1 cellular context compared by ENCODE assay signal in the genomic region with DNA sequence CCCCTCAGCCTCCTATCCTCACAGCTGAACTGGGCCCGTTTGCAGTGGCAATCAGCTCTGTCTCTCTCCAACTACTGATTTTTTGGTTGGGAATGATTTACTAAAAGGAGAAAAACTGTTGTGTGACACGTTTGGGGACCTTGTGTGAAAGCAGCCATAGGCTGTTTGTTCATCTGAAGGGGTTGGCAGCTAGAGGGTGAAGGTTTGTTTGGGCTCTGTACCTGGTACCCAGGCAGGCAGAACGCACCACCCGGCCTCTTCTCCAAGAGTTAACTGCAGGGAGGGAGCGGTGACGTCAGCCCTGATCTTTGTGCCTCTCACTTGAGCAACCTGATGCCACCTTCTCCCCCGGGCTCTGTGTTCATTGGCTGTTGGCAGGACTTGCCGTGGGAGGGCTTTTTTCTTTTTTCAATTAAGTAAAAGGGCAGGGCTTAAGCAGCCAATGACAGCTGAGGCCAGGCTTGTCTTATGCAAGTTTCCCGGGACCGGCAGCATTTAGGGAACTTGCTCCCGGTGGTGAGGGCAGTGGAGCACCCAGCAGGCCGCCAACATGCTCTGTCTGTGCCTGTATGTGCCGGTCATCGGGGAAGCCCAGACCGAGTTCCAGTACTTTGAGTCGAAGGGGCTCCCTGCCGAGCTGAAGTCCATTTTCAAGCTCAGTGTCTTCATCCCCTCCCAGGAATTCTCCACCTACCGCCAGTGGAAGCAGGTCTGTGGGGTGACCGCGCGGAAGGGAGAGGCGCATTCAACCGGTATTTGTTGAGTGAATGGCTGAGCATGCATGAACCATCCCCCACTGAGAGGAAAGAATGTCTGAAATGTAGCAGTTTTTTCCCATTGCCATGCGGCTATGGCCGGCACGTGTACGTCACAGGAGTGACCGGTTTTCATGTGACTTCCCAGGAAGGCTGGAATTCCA.
TF ChIP-seq lines count a peak whose summit lies in the region.

No MANE protein-coding gene starts in this region.

TF ChIP-seq in HEK293, 187 proteins besides CTCF, POLR2A, EP300 and RAD21 (continued from another document and continues in another):
- TF ChIP-seq, protein P1, sequence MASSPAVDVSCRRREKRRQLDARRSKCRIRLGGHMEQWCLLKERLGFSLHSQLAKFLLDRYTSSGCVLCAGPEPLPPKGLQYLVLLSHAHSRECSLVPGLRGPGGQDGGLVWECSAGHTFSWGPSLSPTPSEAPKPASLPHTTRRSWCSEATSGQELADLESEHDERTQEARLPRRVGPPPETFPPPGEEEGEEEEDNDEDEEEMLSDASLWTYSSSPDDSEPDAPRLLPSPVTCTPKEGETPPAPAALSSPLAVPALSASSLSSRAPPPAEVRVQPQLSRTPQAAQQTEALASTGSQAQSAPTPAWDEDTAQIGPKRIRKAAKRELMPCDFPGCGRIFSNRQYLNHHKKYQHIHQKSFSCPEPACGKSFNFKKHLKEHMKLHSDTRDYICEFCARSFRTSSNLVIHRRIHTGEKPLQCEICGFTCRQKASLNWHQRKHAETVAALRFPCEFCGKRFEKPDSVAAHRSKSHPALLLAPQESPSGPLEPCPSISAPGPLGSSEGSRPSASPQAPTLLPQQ (tag by site-specific recombination; IDR thresholded peaks at IDR 0.05), result no peak
- TF ChIP-seq KLF8 (tag by site-specific recombination; IDR thresholded peaks at IDR 0.05) (no peak), ZNF561 (tag by site-specific recombination; IDR thresholded peaks at IDR 0.05; ENCODE audit: borderline replicate concordance) (no peak), ZBTB17 (tag by site-specific recombination; IDR thresholded peaks at IDR 0.05) (peak; percentile 63), GLIS2 (tag by site-specific recombination; IDR thresholded peaks at IDR 0.05) (0 out of 2 replicates have a peak, but pooled peaks have one; percentile 32), ZNF354C (tag by site-specific recombination; IDR thresholded peaks at IDR 0.05; ENCODE audit: borderline replicate concordance, low read depth) (no peak), GFI1B (tag by site-specific recombination; IDR thresholded peaks at IDR 0.05) (no peak), ZNF239 (tag by site-specific recombination; IDR thresholded peaks at IDR 0.05) (no peak), KLF9 (tag by site-specific recombination; IDR thresholded peaks at IDR 0.05; ENCODE audit: low read depth) (no peak), ZNF510 (tag by site-specific recombination; IDR thresholded peaks at IDR 0.05; ENCODE audit: insufficient replicate concordance) (no peak), ZNF473 (tag by site-specific recombination; IDR thresholded peaks at IDR 0.05) (no peak), ZXDB (tag by site-specific recombination; IDR thresholded peaks at IDR 0.05) (no peak), ZNF677 (tag by site-specific recombination; IDR thresholded peaks at IDR 0.05) (no peak), ZNF169 (tag by site-specific recombination; IDR thresholded peaks at IDR 0.05) (no peak), ZEB2 (tag by site-specific recombination; IDR thresholded peaks at IDR 0.05) (peak; percentile 70), ZNF514 (tag by site-specific recombination; IDR thresholded peaks at IDR 0.05) (no peak), ZNF747 (tag by site-specific recombination; IDR thresholded peaks at IDR 0.05) (no peak), ZNF529 (tag by site-specific recombination; IDR thresholded peaks at IDR 0.05; ENCODE audit: insufficient replicate concordance) (no peak), ZSCAN30 (tag by site-specific recombination; IDR thresholded peaks at IDR 0.05) (no peak), YY1 (tag by site-specific recombination; IDR thresholded peaks at IDR 0.05) (no peak), ZBTB48 (tag by site-specific recombination; IDR thresholded peaks at IDR 0.05) (peak; percentile 81), ZSCAN16 (tag by site-specific recombination; IDR thresholded peaks at IDR 0.05) (no peak), BCL11B (tag by site-specific recombination; IDR thresholded peaks at IDR 0.05; ENCODE audit: low read depth) (no peak), MEIS1 (CRISPR knock-in tag; IDR thresholded peaks at IDR 0.05; ENCODE audit: borderline replicate concordance) (no peak), RBAK (tag by site-specific recombination; IDR thresholded peaks at IDR 0.05) (no peak)
- TF ChIP-seq, protein P2, sequence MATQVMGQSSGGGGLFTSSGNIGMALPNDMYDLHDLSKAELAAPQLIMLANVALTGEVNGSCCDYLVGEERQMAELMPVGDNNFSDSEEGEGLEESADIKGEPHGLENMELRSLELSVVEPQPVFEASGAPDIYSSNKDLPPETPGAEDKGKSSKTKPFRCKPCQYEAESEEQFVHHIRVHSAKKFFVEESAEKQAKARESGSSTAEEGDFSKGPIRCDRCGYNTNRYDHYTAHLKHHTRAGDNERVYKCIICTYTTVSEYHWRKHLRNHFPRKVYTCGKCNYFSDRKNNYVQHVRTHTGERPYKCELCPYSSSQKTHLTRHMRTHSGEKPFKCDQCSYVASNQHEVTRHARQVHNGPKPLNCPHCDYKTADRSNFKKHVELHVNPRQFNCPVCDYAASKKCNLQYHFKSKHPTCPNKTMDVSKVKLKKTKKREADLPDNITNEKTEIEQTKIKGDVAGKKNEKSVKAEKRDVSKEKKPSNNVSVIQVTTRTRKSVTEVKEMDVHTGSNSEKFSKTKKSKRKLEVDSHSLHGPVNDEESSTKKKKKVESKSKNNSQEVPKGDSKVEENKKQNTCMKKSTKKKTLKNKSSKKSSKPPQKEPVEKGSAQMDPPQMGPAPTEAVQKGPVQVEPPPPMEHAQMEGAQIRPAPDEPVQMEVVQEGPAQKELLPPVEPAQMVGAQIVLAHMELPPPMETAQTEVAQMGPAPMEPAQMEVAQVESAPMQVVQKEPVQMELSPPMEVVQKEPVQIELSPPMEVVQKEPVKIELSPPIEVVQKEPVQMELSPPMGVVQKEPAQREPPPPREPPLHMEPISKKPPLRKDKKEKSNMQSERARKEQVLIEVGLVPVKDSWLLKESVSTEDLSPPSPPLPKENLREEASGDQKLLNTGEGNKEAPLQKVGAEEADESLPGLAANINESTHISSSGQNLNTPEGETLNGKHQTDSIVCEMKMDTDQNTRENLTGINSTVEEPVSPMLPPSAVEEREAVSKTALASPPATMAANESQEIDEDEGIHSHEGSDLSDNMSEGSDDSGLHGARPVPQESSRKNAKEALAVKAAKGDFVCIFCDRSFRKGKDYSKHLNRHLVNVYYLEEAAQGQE (tag by site-specific recombination; IDR thresholded peaks at IDR 0.05), result no peak
- TF ChIP-seq, protein P3, sequence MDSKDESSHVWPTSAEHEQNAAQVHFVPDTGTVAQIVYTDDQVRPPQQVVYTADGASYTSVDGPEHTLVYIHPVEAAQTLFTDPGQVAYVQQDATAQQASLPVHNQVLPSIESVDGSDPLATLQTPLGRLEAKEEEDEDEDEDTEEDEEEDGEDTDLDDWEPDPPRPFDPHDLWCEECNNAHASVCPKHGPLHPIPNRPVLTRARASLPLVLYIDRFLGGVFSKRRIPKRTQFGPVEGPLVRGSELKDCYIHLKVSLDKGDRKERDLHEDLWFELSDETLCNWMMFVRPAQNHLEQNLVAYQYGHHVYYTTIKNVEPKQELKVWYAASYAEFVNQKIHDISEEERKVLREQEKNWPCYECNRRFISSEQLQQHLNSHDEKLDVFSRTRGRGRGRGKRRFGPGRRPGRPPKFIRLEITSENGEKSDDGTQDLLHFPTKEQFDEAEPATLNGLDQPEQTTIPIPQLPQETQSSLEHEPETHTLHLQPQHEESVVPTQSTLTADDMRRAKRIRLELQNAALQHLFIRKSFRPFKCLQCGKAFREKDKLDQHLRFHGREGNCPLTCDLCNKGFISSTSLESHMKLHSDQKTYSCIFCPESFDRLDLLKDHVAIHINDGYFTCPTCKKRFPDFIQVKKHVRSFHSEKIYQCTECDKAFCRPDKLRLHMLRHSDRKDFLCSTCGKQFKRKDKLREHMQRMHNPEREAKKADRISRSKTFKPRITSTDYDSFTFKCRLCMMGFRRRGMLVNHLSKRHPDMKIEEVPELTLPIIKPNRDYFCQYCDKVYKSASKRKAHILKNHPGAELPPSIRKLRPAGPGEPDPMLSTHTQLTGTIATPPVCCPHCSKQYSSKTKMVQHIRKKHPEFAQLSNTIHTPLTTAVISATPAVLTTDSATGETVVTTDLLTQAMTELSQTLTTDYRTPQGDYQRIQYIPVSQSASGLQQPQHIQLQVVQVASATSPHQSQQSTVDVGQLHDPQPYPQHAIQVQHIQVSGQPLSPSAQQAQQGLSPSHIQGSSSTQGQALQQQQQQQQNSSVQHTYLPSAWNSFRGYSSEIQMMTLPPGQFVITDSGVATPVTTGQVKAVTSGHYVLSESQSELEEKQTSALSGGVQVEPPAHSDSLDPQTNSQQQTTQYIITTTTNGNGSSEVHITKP (tag by site-specific recombination; IDR thresholded peaks at IDR 0.05), result no peak; the same call in 1 of the 2 replicates
- TF ChIP-seq, protein P4, sequence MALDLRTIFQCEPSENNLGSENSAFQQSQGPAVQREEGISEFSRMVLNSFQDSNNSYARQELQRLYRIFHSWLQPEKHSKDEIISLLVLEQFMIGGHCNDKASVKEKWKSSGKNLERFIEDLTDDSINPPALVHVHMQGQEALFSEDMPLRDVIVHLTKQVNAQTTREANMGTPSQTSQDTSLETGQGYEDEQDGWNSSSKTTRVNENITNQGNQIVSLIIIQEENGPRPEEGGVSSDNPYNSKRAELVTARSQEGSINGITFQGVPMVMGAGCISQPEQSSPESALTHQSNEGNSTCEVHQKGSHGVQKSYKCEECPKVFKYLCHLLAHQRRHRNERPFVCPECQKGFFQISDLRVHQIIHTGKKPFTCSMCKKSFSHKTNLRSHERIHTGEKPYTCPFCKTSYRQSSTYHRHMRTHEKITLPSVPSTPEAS (tag by site-specific recombination; IDR thresholded peaks at IDR 0.05), result no peak
- TF ChIP-seq, protein P5, sequence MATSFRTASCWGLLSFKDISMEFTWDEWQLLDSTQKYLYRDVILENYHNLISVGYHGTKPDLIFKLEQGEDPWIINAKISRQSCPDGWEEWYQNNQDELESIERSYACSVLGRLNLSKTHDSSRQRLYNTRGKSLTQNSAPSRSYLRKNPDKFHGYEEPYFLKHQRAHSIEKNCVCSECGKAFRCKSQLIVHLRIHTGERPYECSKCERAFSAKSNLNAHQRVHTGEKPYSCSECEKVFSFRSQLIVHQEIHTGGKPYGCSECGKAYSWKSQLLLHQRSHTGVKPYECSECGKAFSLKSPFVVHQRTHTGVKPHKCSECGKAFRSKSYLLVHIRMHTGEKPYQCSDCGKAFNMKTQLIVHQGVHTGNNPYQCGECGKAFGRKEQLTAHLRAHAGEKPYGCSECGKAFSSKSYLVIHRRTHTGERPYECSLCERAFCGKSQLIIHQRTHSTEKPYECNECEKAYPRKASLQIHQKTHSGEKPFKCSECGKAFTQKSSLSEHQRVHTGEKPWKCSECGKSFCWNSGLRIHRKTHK (tag by site-specific recombination; IDR thresholded peaks at IDR 0.05), result no peak
- TF ChIP-seq, protein P6, sequence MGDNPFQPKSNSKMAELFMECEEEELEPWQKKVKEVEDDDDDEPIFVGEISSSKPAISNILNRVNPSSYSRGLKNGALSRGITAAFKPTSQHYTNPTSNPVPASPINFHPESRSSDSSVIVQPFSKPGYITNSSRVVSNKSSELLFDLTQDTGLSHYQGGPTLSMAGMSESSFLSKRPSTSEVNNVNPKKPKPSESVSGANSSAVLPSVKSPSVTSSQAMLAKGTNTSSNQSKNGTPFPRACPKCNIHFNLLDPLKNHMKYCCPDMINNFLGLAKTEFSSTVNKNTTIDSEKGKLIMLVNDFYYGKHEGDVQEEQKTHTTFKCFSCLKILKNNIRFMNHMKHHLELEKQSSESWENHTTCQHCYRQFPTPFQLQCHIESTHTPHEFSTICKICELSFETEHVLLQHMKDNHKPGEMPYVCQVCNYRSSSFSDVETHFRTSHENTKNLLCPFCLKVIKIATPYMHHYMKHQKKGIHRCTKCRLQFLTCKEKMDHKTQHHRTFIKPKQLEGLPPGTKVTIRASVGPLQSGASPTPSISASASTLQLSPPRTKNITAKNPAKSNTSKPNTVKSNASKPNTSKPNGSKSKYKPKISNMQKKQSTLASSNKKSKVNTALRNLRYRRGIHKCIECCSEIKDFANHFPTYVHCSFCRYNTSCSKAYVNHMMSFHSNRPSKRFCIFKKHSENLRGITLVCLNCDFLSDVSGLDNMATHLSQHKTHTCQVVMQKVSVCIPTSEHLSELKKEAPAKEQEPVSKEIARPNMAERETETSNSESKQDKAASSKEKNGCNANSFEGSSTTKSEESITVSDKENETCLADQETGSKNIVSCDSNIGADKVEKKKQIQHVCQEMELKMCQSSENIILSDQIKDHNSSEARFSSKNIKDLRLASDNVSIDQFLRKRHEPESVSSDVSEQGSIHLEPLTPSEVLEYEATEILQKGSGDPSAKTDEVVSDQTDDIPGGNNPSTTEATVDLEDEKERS (tag by site-specific recombination; IDR thresholded peaks at IDR 0.05), result no peak
- TF ChIP-seq, protein P7, sequence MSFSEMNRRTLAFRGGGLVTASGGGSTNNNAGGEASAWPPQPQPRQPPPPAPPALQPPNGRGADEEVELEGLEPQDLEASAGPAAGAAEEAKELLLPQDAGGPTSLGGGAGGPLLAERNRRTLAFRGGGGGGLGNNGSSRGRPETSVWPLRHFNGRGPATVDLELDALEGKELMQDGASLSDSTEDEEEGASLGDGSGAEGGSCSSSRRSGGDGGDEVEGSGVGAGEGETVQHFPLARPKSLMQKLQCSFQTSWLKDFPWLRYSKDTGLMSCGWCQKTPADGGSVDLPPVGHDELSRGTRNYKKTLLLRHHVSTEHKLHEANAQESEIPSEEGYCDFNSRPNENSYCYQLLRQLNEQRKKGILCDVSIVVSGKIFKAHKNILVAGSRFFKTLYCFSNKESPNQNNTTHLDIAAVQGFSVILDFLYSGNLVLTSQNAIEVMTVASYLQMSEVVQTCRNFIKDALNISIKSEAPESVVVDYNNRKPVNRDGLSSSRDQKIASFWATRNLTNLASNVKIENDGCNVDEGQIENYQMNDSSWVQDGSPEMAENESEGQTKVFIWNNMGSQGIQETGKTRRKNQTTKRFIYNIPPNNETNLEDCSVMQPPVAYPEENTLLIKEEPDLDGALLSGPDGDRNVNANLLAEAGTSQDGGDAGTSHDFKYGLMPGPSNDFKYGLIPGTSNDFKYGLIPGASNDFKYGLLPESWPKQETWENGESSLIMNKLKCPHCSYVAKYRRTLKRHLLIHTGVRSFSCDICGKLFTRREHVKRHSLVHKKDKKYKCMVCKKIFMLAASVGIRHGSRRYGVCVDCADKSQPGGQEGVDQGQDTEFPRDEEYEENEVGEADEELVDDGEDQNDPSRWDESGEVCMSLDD (tag by site-specific recombination; IDR thresholded peaks at IDR 0.05), result no peak
- TF ChIP-seq, protein P8, sequence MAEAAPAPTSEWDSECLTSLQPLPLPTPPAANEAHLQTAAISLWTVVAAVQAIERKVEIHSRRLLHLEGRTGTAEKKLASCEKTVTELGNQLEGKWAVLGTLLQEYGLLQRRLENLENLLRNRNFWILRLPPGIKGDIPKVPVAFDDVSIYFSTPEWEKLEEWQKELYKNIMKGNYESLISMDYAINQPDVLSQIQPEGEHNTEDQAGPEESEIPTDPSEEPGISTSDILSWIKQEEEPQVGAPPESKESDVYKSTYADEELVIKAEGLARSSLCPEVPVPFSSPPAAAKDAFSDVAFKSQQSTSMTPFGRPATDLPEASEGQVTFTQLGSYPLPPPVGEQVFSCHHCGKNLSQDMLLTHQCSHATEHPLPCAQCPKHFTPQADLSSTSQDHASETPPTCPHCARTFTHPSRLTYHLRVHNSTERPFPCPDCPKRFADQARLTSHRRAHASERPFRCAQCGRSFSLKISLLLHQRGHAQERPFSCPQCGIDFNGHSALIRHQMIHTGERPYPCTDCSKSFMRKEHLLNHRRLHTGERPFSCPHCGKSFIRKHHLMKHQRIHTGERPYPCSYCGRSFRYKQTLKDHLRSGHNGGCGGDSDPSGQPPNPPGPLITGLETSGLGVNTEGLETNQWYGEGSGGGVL (tag by site-specific recombination; IDR thresholded peaks at IDR 0.05), result no peak
